Comparison of ENCODE assay signal across 8 cellular contexts in the genomic region with DNA sequence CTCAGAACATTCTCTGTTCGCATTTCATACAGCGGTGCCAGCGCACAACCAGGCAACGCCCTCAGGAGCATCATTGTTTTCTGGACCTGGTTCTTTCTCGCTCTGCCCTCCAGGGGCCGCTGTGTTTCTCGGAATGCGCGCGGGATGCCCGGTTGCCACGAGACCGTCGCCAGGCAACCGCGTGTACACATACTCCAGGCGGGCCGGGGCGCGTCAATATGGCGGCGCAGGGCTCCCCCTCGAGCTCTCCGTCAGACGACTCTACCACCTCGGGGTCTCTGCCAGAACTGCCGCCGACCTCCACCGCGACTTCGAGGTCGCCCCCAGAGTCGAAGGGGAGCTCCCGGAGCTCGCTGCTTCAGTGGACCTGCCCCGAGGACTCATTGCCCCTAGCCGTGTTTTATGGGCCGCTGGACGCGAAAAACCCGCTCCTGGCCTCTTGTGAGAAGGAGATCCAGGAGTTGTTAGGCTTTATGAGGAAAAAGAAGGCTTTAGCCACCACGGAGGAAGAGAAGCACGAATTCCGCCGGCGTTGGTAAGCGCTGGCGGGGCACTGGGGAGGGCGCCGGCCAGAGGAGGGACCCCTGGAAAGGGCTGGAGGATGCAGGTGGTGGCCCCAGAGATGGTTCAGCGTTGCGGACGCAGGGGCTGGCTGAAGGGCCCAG. TPM values are rescaled to one million over a fixed set of nuclear protein-coding genes. Genes with fewer than 3 reads are reported as not detected.
DNase-seq lines count a peak whose midpoint lies in the region; ATAC-seq and TF ChIP-seq lines count a peak whose summit lies in the region.

A gene with protein sequence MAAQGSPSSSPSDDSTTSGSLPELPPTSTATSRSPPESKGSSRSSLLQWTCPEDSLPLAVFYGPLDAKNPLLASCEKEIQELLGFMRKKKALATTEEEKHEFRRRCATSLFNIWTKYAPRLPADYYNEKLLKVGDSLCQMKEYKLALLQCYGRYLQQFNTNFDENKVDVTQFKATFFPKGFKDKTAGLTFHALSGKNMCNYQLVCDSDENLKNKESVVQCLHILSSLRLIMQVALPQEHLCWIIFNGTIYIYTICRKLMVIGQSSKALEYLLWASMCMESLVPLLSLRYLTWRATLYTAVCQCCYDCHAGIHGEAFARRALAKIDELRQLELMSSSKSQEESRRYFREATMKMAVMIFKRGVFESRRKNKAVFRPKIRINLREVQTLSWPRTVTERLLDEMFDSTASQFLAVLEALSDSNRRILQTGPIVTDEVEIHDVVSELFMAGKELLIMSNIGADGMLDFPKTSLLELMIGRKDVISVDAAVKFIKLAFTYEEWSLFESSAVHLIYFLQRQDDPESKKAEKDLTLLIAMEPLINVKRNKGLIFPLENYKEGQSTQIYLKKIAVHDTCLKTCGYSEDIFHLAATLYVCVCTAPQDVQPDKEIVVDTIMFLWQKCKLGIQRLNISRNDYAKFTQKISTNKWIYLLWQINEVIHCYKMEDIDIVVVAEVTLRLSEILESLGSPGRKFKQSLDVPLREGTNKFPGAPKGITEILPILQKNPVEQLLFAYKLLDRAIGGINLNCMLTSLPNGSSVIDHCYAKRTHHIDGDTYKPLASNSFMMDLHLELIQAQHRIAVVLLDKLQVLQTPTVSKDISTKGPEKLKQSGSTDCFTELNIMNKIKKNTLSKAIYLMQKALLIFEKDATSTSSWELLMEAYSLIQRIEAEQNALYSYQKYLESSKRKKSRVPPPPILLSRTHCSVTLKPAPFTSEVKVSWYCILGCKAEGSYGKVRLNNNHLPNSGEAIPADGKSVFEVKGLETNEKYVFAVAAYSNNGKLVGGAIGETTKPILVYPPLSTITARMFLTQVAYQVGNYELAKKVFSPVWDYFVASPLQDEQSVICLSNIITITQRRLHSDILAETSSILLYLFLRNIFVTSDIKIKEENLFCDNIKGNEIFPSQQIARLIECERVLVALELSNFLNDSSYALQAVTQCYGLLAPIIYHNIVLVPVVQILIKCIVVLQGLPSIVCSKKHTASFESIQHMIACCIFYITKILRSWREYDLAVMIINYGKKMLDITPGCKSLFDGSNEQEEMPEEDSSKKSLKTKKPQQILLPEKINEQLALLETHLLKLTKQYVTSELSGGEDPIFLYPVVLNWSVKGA (N-terminal part only) (plus strand): TSS at position 186 of the 665 bp plus-strand sequence. CDS start 33 bp downstream, at position 219.

- H3K4me2 ChIP-seq in OCI-LY3 (ENCODE audit: low read length), result peak within 1 kb of the TSS; percentile 82

- intact Hi-C loops in Calu3 (cut with micrococcal nuclease; ENCODE audit: unreplicated experiment), result loop anchor here (5.0 kb wide), 1 partner anchor 87 kb away; a partner anchor contains a TSS

- H3K4me1 Mint-ChIP-seq in Calu3 (ENCODE audit: low read depth, unreplicated experiment), result no peaks in the 10 kb centered on the region

- H3K4me1 ChIP-seq in OCI-LY3 (ENCODE audit: low read length) (peaks cover 18% of the 10 kb centered on the region), mucosa of rectum (ENCODE audit: control insufficient read depth in 2 of 2, insufficient read depth in 2 of 2, low read length in 2 of 2) (peaks cover 0 to 3% of the 10 kb centered on the region in 2 donors)

- H3K9me3 Mint-ChIP-seq in Calu3 (ENCODE audit: low read depth, unreplicated experiment), result no peaks in the 10 kb centered on the region

- CTCF ChIA-PET in Calu3 (lab: Charles Lee), result interaction anchor here (0.9 to 1.0 kb wide), 3 partner anchors 11 to 88 kb away, joined by 3 to 4 read pairs (median 3); no protein-coding TSS in a partner anchor

- peak within 1 kb of the TSS; percentile 100 for H2AFZ ChIP-seq in OCI-LY3 (ENCODE audit: low read depth, low read length)

- H3K27ac Mint-ChIP-seq in Calu3 (ENCODE audit: unreplicated experiment), result peak within 1 kb of the TSS; percentile 88

- H3K4me3 ChIP-seq in OCI-LY3 (ENCODE audit: low read length) (peak within 1 kb of the TSS; percentile 93), mucosa of rectum (ENCODE audit: low read length in 2 of 2) (peak within 1 kb of the TSS; percentile 62 to 72)

- H3K9ac ChIP-seq in OCI-LY3 (ENCODE audit: low read length) (peak within 1 kb of the TSS; percentile 49), mucosa of rectum (ENCODE audit: low read depth in 1 of 2, low read length in 2 of 2) (peak within 1 kb of the TSS; percentile 17 to 56)

- no peak within 1 kb of the TSS for H3K27ac ChIP-seq in OCI-LY3 (ENCODE audit: low read length)
- H3K27ac ChIP-seq in mucosa of rectum (ENCODE audit: low read depth in 2 of 2, low read length in 2 of 2), result no peak within 1 kb of the TSS

- TF ChIP-seq CTCF in Calu3 (IDR thresholded peaks at IDR 0.05; ENCODE audit: unreplicated experiment) (peak; percentile 82), OCI-LY3 (IDR thresholded peaks at IDR 0.05; ENCODE audit: low read depth, low read length) (peak; percentile 87)

- H3K4me3 Mint-ChIP-seq in Calu3 (ENCODE audit: low read depth, unreplicated experiment), result peak within 1 kb of the TSS; percentile 80

- no peaks in the 10 kb centered on the region for H3K27me3 Mint-ChIP-seq in Calu3 (ENCODE audit: unreplicated experiment)

- peak; percentile 59 for TF ChIP-seq POLR2A in erythroblast (IDR thresholded peaks at IDR 0.05; ENCODE audit: low read length)

- no peaks in the 10 kb centered on the region for H3K9me3 ChIP-seq in OCI-LY3 (ENCODE audit: insufficient read depth, low read length)
- H3K9me3 ChIP-seq in mucosa of rectum (ENCODE audit: control insufficient read depth in 2 of 2, low read length in 2 of 2), result no peaks in the 10 kb centered on the region

- no peaks in the 10 kb centered on the region for H3K36me3 ChIP-seq in OCI-LY3 (replicated peaks; ENCODE audit: low read depth, low read length)
- H3K36me3 ChIP-seq in mucosa of rectum (ENCODE audit: control insufficient read depth in 2 of 2, insufficient read depth in 2 of 2, low read length in 2 of 2), result no peaks in the 10 kb centered on the region

- peaks cover 11% of the 10 kb centered on the region for H3K27me3 ChIP-seq in OCI-LY3 (ENCODE audit: low read depth, low read length)
- H3K27me3 ChIP-seq in mucosa of rectum (ENCODE audit: control insufficient read depth in 2 of 2, insufficient read depth in 2 of 2, low read length in 2 of 2), result peaks cover 0 to 2% of the 10 kb centered on the region in 2 donors

- no peaks in the 10 kb centered on the region for H3K79me2 ChIP-seq in OCI-LY3 (ENCODE audit: low read length)

- DNase-seq in Calu3 (peak; percentile 97), HuH-7.5 (ENCODE audit: low spot score) (peak; percentile 83), activated T-cell treated with anti-CD3 and anti-CD28 coated beads for 48 hours (ENCODE audit: low read depth) (peak; percentile 92), erythroblast (lab: John Stamatoyannopoulos, UW) (peak; percentile 94 to 96)
- peak; percentile 86 to 87 for DNase-seq in stimulated activated CD8-positive, alpha-beta memory T cell treated with anti-CD3 and anti-CD28 coated beads, Interleukin-4, amount 100 ng/mL, for 4 hours (ENCODE audit: low read depth in 2 of 2, low spot score in 1 of 2)

- no TSS peak for BruUV-seq in Calu3 (replicated peaks; lab: Mats Ljungman, UMichigan)

- ATAC-seq in GM21526 (IDR thresholded peaks at IDR 0.05; ENCODE audit: low FRiP score, unreplicated experiment), result peak; percentile 96

- no peaks in the 10 kb centered on the region for H4K20me1 ChIP-seq in OCI-LY3 (ENCODE audit: insufficient read depth, low read length)

- H3K36me3 Mint-ChIP-seq in Calu3 (ENCODE audit: insufficient read depth, unreplicated experiment), result peaks cover 6% of the 10 kb centered on the region

RNA-seq across cellular contexts. Expression of the gene that starts here (rescaled TPM):
- 0.35 and 1.2 TPM in 2 replicates for total RNA-seq in Calu3 (2022)
